ENCODE assay signal across 14 cellular contexts in the genomic region with DNA sequence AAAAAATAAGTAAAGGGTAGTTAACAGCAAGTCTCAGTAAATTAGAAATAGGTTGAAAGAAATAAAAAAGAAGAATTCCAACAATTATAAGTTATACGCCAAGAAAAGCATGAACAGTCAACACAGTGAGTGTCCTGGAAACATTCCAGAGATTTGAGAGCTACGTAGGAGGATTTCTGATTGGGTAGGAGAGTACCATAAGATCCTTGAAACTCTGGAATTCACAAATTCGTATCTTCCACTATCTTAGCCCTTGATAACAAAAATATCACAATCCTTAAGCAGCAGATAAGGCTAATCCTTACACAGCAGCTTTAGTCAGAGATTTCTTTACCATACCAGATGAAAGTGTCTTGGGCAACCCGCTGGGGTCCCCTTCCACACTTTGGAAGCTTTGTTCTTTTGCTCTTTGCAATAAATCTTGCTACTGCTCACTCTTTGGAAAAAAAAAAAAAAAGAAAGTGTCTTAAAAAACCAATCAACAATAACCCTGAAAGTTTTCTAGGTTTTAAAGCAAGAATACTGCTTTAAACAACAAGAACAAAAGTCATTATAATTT. TPM values are rescaled to one million over a fixed set of nuclear protein-coding genes. Genes with fewer than 3 reads are reported as not detected.
A peak's percentile ranks its signal among the peaks of the same experiment; 100 is the strongest.
DNase-seq lines count a peak whose midpoint lies in the region; ATAC-seq, FAIRE-seq and TF ChIP-seq lines count a peak whose summit lies in the region.
"Had no signal": no experiment of that assay in that cellular context is flagged by ENCODE, and none has a peak within 500 bp of the region (broad histone marks: within the 10 kb centered on the region; RNA-seq: fewer than 3 reads in every experiment).

No MANE protein-coding gene starts in this region.

- peak; percentile 21; the same call in 1 of the 3 replicates for ATAC-seq in SK-N-SH treated with all-trans-retinoic acid at 6 μM for 48 hours
- no peak for ATAC-seq in stimulated activated naive CD8-positive, alpha-beta T cell treated with anti-CD3 and anti-CD28 coated beads, Interleukin-15, Interleukin-2, amounts not matched to agents 100 U/mL and 50 U/mL, for 24 hours
- ATAC-seq: GM23338, left lobe of liver had no signal

- FAIRE-seq in GM12891 (lab: Jason Lieb, UNC): peak; percentile 20
- FAIRE-seq: HTR-8/SVneo had no signal

- in situ Hi-C loops in G401 (cut with HindIII; ENCODE audit: low sequenced_read_pairs): no loop called here

- no peak overlapping the region for H3K4me3 Mint-ChIP-seq in activated T-cell treated with anti-CD3 and anti-CD28 coated beads, Interleukin-2, amount 50 U/mL, for 24 hours
- H3K4me3 Mint-ChIP-seq: GM23338 had no signal

- H3K27ac Mint-ChIP-seq in activated T-cell treated with anti-CD3 and anti-CD28 coated beads, Interleukin-2, amount 50 U/mL, for 24 hours: no peak overlapping the region
- H3K27ac Mint-ChIP-seq: GM23338 had no signal

- no peak for TF ChIP-seq POLR2A in GM12891 (IDR thresholded peaks at IDR 0.05; ENCODE audit: low read depth, low read length)

- peaks cover 10% of the 10 kb centered on the region for H3K36me3 Mint-ChIP-seq in activated T-cell treated with anti-CD3 and anti-CD28 coated beads, Interleukin-2, amount 50 U/mL, for 24 hours (ENCODE audit: low read depth)

- H3K27me3 Mint-ChIP-seq in activated T-cell treated with anti-CD3 and anti-CD28 coated beads, Interleukin-2, amount 50 U/mL, for 24 hours: no peaks in the 10 kb centered on the region

- DNase-seq in GM12891 (ENCODE audit: insufficient read length, low spot score) (no peak), fibroblast of the conjunctiva (ENCODE audit: low read depth) (peak; percentile 63), renal cortical epithelial cell (ENCODE audit: low read depth) (peak; percentile 38), G401 (ENCODE audit: low spot score) (no peak)
- no peak for DNase-seq in stimulated activated naive CD8-positive, alpha-beta T cell treated with anti-CD3 and anti-CD28 coated beads, Interleukin-15, Interleukin-2, amounts not matched to agents 100 U/mL and 50 U/mL, for 24 hours
- DNase-seq in activated T-cell treated with anti-CD3 and anti-CD28 coated beads, Interleukin-2, amount 50 U/mL, for 24 hours: no peak
- DNase-seq in NK-92 treated with Interleukin-12 subunit alpha and Interleukin-12 subunit beta, amount 100 ng/mL, for 24 hours (lab: John Stamatoyannopoulos, UW): no peak
- DNase-seq: activated CD4-positive, CD25-positive, alpha-beta regulatory T cell; NCI-H1417; NCI-H526 treated with DMSO at 0.1 percent for 48 hours had no signal

- H3K4me1 Mint-ChIP-seq in activated T-cell treated with anti-CD3 and anti-CD28 coated beads, Interleukin-2, amount 50 U/mL, for 24 hours (ENCODE audit: low read depth): peaks cover 66% of the 10 kb centered on the region

- no peaks in the 10 kb centered on the region for H3K9me3 Mint-ChIP-seq in activated T-cell treated with anti-CD3 and anti-CD28 coated beads, Interleukin-2, amount 50 U/mL, for 24 hours

TF ChIP-seq in GM12891, 5 proteins besides CTCF, POLR2A, EP300 and RAD21:
- TF ChIP-seq PAX5 (IDR thresholded peaks at IDR 0.05; ENCODE audit: insufficient read depth, low read length, severe bottlenecking) (no peak), SPI1 (IDR thresholded peaks at IDR 0.05; ENCODE audit: low read depth, low read length) (no peak), POLR2AphosphoS5 (IDR thresholded peaks at IDR 0.05; ENCODE audit: low read depth, low read length) (no peak), TAF1 (IDR thresholded peaks at IDR 0.05; ENCODE audit: low read depth, low read length) (no peak), POU2F2 (IDR thresholded peaks at IDR 0.05; ENCODE audit: low read depth, low read length) (no peak)

TF ChIP-seq in SK-N-SH treated with all-trans-retinoic acid at 6 μM for 48 hours, 23 proteins besides CTCF, POLR2A, EP300 and RAD21:
- TF ChIP-seq ZC3H10 (CRISPR knock-in tag; IDR thresholded peaks at IDR 0.05) (no peak), OSR1 (CRISPR knock-in tag; IDR thresholded peaks at IDR 0.05) (no peak), ZFP30 (CRISPR knock-in tag; IDR thresholded peaks at IDR 0.05) (no peak), BACH2 (CRISPR knock-in tag; IDR thresholded peaks at IDR 0.05; ENCODE audit: borderline replicate concordance) (no peak), GLIS3 (CRISPR knock-in tag; IDR thresholded peaks at IDR 0.05) (no peak), TOX (CRISPR knock-in tag; IDR thresholded peaks at IDR 0.05; ENCODE audit: borderline replicate concordance) (no peak), ISL1 (CRISPR knock-in tag; IDR thresholded peaks at IDR 0.05) (no peak), RARB (CRISPR knock-in tag; IDR thresholded peaks at IDR 0.05) (no peak), ZNF70 (CRISPR knock-in tag; IDR thresholded peaks at IDR 0.05) (no peak), ZNF565 (CRISPR knock-in tag; conservative IDR thresholded peaks at IDR 0.05; ENCODE audit: low read depth) (no peak), ARNTL (CRISPR knock-in tag; IDR thresholded peaks at IDR 0.05; ENCODE audit: borderline replicate concordance, low read depth) (no peak)
- TF ChIP-seq, protein P1, sequence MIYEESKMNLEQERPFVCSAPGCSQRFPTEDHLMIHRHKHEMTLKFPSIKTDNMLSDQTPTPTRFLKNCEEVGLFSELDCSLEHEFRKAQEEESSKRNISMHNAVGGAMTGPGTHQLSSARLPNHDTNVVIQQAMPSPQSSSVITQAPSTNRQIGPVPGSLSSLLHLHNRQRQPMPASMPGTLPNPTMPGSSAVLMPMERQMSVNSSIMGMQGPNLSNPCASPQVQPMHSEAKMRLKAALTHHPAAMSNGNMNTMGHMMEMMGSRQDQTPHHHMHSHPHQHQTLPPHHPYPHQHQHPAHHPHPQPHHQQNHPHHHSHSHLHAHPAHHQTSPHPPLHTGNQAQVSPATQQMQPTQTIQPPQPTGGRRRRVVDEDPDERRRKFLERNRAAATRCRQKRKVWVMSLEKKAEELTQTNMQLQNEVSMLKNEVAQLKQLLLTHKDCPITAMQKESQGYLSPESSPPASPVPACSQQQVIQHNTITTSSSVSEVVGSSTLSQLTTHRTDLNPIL (CRISPR knock-in tag; IDR thresholded peaks at IDR 0.05; ENCODE audit: low read depth): no peak
- TF ChIP-seq, protein P2, sequence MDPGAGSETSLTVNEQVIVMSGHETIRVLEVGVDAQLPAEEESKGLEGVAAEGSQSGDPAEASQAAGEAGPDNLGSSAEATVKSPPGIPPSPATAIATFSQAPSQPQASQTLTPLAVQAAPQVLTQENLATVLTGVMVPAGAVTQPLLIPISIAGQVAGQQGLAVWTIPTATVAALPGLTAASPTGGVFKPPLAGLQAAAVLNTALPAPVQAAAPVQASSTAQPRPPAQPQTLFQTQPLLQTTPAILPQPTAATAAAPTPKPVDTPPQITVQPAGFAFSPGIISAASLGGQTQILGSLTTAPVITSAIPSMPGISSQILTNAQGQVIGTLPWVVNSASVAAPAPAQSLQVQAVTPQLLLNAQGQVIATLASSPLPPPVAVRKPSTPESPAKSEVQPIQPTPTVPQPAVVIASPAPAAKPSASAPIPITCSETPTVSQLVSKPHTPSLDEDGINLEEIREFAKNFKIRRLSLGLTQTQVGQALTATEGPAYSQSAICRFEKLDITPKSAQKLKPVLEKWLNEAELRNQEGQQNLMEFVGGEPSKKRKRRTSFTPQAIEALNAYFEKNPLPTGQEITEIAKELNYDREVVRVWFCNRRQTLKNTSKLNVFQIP (CRISPR knock-in tag; IDR thresholded peaks at IDR 0.05; ENCODE audit: borderline replicate concordance, low read depth): no peak
- TF ChIP-seq, protein P3, sequence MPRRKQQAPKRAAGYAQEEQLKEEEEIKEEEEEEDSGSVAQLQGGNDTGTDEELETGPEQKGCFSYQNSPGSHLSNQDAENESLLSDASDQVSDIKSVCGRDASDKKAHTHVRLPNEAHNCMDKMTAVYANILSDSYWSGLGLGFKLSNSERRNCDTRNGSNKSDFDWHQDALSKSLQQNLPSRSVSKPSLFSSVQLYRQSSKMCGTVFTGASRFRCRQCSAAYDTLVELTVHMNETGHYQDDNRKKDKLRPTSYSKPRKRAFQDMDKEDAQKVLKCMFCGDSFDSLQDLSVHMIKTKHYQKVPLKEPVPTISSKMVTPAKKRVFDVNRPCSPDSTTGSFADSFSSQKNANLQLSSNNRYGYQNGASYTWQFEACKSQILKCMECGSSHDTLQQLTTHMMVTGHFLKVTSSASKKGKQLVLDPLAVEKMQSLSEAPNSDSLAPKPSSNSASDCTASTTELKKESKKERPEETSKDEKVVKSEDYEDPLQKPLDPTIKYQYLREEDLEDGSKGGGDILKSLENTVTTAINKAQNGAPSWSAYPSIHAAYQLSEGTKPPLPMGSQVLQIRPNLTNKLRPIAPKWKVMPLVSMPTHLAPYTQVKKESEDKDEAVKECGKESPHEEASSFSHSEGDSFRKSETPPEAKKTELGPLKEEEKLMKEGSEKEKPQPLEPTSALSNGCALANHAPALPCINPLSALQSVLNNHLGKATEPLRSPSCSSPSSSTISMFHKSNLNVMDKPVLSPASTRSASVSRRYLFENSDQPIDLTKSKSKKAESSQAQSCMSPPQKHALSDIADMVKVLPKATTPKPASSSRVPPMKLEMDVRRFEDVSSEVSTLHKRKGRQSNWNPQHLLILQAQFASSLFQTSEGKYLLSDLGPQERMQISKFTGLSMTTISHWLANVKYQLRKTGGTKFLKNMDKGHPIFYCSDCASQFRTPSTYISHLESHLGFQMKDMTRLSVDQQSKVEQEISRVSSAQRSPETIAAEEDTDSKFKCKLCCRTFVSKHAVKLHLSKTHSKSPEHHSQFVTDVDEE (CRISPR knock-in tag; IDR thresholded peaks at IDR 0.05): no peak

RNA-seq across cellular contexts. Expression of a gene that starts 8.2 kb away (rescaled TPM):
- polyA plus RNA-seq in GM12891 (2012; ENCODE audit: low read depth, missing spikeins): 7.8 TPM
- 11.0 and 11.6 TPM in 2 replicates for total RNA-seq in renal cortical epithelial cell
- total RNA-seq in G401 (2014; rRNA removed; shearing (Covaris generic)): 1.6 and 2.0 TPM in 2 replicates

Comparison
In these comparisons a context has a peak if more than half of its experiments do, and no peak if none do; other contexts are left out.
1. DNase-seq: peak in fibroblast of the conjunctiva (single experiment) and renal cortical epithelial cell (single experiment); none in GM12891 (single experiment), stimulated activated naive CD8-positive, alpha-beta T cell treated with anti-CD3 and anti-CD28 coated beads, Interleukin-15, Interleukin-2, amounts not matched to agents 100 U/mL and 50 U/mL, for 24 hours (single experiment), G401 (single experiment), activated T-cell treated with anti-CD3 and anti-CD28 coated beads, Interleukin-2, amount 50 U/mL, for 24 hours (single experiment) and NK-92 treated with Interleukin-12 subunit alpha and Interleukin-12 subunit beta, amount 100 ng/mL, for 24 hours (single experiment).